In the genomic region with DNA sequence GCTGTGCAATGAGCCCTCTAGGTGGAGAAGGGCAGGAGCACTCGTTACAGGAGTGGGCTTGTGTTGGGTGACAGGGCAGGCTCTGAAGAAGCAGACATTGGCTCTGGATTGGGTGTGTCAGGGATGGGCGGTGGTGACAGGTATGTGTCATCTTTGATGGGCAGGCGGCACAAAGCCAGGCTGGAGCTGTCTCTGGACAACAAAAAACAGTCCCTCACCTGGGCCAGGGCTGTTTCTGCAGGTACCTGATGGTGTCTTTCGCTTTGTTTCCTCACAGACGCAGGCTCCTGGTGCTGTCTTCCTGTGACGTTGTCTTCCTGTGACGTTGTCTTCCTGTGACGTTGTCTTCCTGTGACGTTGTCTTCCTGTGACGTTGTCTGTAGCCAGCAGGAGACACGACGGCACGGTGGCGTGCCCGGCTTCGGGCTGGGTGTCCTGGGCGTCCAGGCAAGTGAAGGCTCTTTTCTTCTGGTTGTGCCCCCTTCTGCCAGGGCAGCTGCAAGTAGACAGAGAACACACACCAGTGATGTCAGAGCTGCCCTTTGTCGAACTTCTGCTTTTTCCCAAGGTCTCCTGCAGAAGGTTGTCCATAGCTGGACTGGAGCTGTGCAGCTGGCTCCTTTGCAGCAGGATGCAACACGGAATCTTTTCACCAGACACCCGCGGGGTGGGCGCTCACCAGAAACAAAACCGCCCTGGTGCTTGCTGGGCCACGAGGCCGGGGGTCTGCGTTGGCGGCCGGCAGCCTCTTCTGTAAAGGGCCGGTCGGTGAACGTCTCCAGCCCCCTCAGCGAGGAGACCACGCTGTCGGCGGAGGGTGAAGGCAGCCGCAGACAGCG, we compare ENCODE assay signal across 15 cellular contexts. TPM values are rescaled to one million over a fixed set of nuclear protein-coding genes. Genes with fewer than 3 reads are reported as not detected.
DNase-seq lines count a peak whose midpoint lies in the region; ATAC-seq and TF ChIP-seq lines count a peak whose summit lies in the region.
"Had no signal": no experiment of that assay in that cellular context is flagged by ENCODE, and none has a peak within 500 bp of the region (broad histone marks: within the 10 kb centered on the region; RNA-seq: fewer than 3 reads in every experiment).

No MANE protein-coding gene starts in this region.

- H3K4me1 Mint-ChIP-seq in activated CD4-positive, alpha-beta T cell treated with anti-CD3 and anti-CD28 coated beads, Interleukin-2, amount 10 ng/mL, durations not matched to agents 7 days and 5 days, result peaks cover 10% of the 10 kb centered on the region
- peaks cover 6% of the 10 kb centered on the region for H3K4me1 Mint-ChIP-seq in activated CD8-positive, alpha-beta T cell treated with anti-CD3 and anti-CD28 coated beads for 36 hours (ENCODE audit: low read depth)
- peaks cover 0 to 9% (median 8%) of the 10 kb centered on the region in 7 donors for H3K4me1 Mint-ChIP-seq in naive thymus-derived CD4-positive, alpha-beta T cell

- no peak for DNase-seq in activated CD4-positive, alpha-beta T cell treated with anti-CD3 and anti-CD28 coated beads, Interleukin-2, amount 10 ng/mL, durations not matched to agents 7 days and 5 days
- no peak for DNase-seq in activated CD4-positive, alpha-beta T cell treated with anti-CD3 and anti-CD28 coated beads for 4 hours
- DNase-seq in GM20000 (ENCODE audit: low spot score), result peak; percentile 26
- DNase-seq in activated CD8-positive, alpha-beta T cell treated with anti-CD3 and anti-CD28 coated beads for 36 hours, result no peak
- DNase-seq in naive thymus-derived CD4-positive, alpha-beta T cell, result peak in 4 of 9 donors; percentile 23 to 53 (median 30)
- DNase-seq: activated gamma-delta T cell treated with Interleukin-2 at 50 U/mL for 16 hours; NCI-H446; stimulated activated naive B cell treated with anti-CD40 and anti-IgM and Interleukin-4, amounts not matched to agents 10 μg/mL and 1 μg/mL and 100 μg/mL, for 72 hours had no signal

- peaks cover 0 to 4% of the 10 kb centered on the region in 2 donors for H3K4me1 ChIP-seq in naive thymus-derived CD4-positive, alpha-beta T cell (ENCODE audit: control insufficient read depth in 2 of 2, insufficient read depth in 2 of 2, low read length in 2 of 2)

- H3K9me3 Mint-ChIP-seq in activated CD4-positive, alpha-beta T cell treated with anti-CD3 and anti-CD28 coated beads, Interleukin-2, amount 10 ng/mL, durations not matched to agents 7 days and 5 days, result no peaks in the 10 kb centered on the region
- H3K9me3 Mint-ChIP-seq in activated CD8-positive, alpha-beta T cell treated with anti-CD3 and anti-CD28 coated beads for 36 hours, result no peaks in the 10 kb centered on the region
- H3K9me3 Mint-ChIP-seq in naive thymus-derived CD4-positive, alpha-beta T cell, result peaks cover 0 to 3% (median 0%) of the 10 kb centered on the region in 11 donors
- H3K9me3 Mint-ChIP-seq: stimulated activated naive B cell treated with anti-CD40 and anti-IgM and Interleukin-4, amounts not matched to agents 10 μg/mL and 1 μg/mL and 100 μg/mL, for 72 hours had no signal

- H3K27ac Mint-ChIP-seq in activated CD4-positive, alpha-beta T cell treated with anti-CD3 and anti-CD28 coated beads, Interleukin-2, amount 10 ng/mL, durations not matched to agents 7 days and 5 days, result peak overlapping the region; percentile 72
- H3K27ac Mint-ChIP-seq in activated CD8-positive, alpha-beta T cell treated with anti-CD3 and anti-CD28 coated beads for 36 hours, result no peak overlapping the region
- peak overlapping the region in 6 of 9 donors; percentile 14 to 74 (median 58) for H3K27ac Mint-ChIP-seq in naive thymus-derived CD4-positive, alpha-beta T cell
- H3K27ac Mint-ChIP-seq: stimulated activated naive B cell treated with anti-CD40 and anti-IgM and Interleukin-4, amounts not matched to agents 10 μg/mL and 1 μg/mL and 100 μg/mL, for 72 hours had no signal

- intact Hi-C loops in activated CD8-positive, alpha-beta T cell treated with anti-CD3 and anti-CD28 coated beads for 36 hours (cut with micrococcal nuclease), result no loop called here
- intact Hi-C loops in naive thymus-derived CD4-positive, alpha-beta T cell (cut with micrococcal nuclease), result no loop called here

- POLR2A ChIA-PET in activated CD4-positive, alpha-beta T cell treated with anti-CD3 and anti-CD28 coated beads, Interleukin-2, amount 10 ng/mL, durations not matched to agents 7 days and 5 days (lab: Charles Lee), result no interaction called here
- POLR2A ChIA-PET in activated CD8-positive, alpha-beta T cell treated with anti-CD3 and anti-CD28 coated beads for 36 hours (lab: Charles Lee), result no interaction called here
- POLR2A ChIA-PET in naive thymus-derived CD4-positive, alpha-beta T cell (lab: Charles Lee), result no interaction called here

- no peak for TF ChIP-seq CTCF in GM20000 (IDR thresholded peaks at IDR 0.05; ENCODE audit: extremely low read depth, missing control alignments)
- TF ChIP-seq CTCF in activated CD8-positive, alpha-beta T cell treated with anti-CD3 and anti-CD28 coated beads for 36 hours (IDR thresholded peaks at IDR 0.05), result no peak

- CTCF ChIA-PET in activated CD4-positive, alpha-beta T cell treated with anti-CD3 and anti-CD28 coated beads, Interleukin-2, amount 10 ng/mL, durations not matched to agents 7 days and 5 days (lab: Charles Lee), result interaction anchor here (0.9 kb wide), 2 partner anchors 9 to 22 kb away, joined by 3 to 4 read pairs; no protein-coding TSS in a partner anchor
- CTCF ChIA-PET in activated CD8-positive, alpha-beta T cell treated with anti-CD3 and anti-CD28 coated beads for 36 hours (lab: Charles Lee), result no interaction called here
- CTCF ChIA-PET in naive thymus-derived CD4-positive, alpha-beta T cell (lab: Charles Lee), result no interaction called here

- no peak overlapping the region for H3K4me3 ChIP-seq in naive thymus-derived CD4-positive, alpha-beta T cell (ENCODE audit: low read length)

- peaks cover 17% of the 10 kb centered on the region for H3K27me3 Mint-ChIP-seq in activated CD4-positive, alpha-beta T cell treated with anti-CD3 and anti-CD28 coated beads, Interleukin-2, amount 10 ng/mL, durations not matched to agents 7 days and 5 days
- H3K27me3 Mint-ChIP-seq in activated CD8-positive, alpha-beta T cell treated with anti-CD3 and anti-CD28 coated beads for 36 hours, result peaks cover 2% of the 10 kb centered on the region
- H3K27me3 Mint-ChIP-seq in naive thymus-derived CD4-positive, alpha-beta T cell, result peaks cover 0 to 29% (median 14%) of the 10 kb centered on the region in 5 donors

- peak; percentile 39 for ATAC-seq in activated CD8-positive, alpha-beta T cell treated with anti-CD3 and anti-CD28 coated beads for 36 hours
- ATAC-seq in naive thymus-derived CD4-positive, alpha-beta T cell, result peak; percentile 25
- no peak for ATAC-seq in HG03280 (IDR thresholded peaks at IDR 0.05; ENCODE audit: unreplicated experiment)
- ATAC-seq in GM18502 (IDR thresholded peaks at IDR 0.05; ENCODE audit: poor library complexity, unreplicated experiment), result no peak
- no peak for ATAC-seq in HG02870 (IDR thresholded peaks at IDR 0.05; ENCODE audit: unreplicated experiment)
- ATAC-seq: stimulated activated naive B cell treated with anti-CD40 and anti-IgM and Interleukin-4, amounts not matched to agents 10 μg/mL and 1 μg/mL and 100 μg/mL, for 72 hours had no signal

- no peaks in the 10 kb centered on the region for H3K36me3 ChIP-seq in naive thymus-derived CD4-positive, alpha-beta T cell (ENCODE audit: control insufficient read depth in 2 of 3, insufficient read depth in 3 of 3, low read length in 3 of 3)

- no peak overlapping the region for H3K27ac ChIP-seq in naive thymus-derived CD4-positive, alpha-beta T cell (ENCODE audit: low read depth, low read length)
- H3K27ac ChIP-seq: VCaP had no signal

- no peaks in the 10 kb centered on the region for H3K36me3 Mint-ChIP-seq in activated CD4-positive, alpha-beta T cell treated with anti-CD3 and anti-CD28 coated beads, Interleukin-2, amount 10 ng/mL, durations not matched to agents 7 days and 5 days (ENCODE audit: low read depth)
- H3K36me3 Mint-ChIP-seq in activated CD8-positive, alpha-beta T cell treated with anti-CD3 and anti-CD28 coated beads for 36 hours (ENCODE audit: low read depth), result no peaks in the 10 kb centered on the region
- peaks cover 0 to 5% (median 0%) of the 10 kb centered on the region in 5 donors for H3K36me3 Mint-ChIP-seq in naive thymus-derived CD4-positive, alpha-beta T cell
- H3K36me3 Mint-ChIP-seq: stimulated activated naive B cell treated with anti-CD40 and anti-IgM and Interleukin-4, amounts not matched to agents 10 μg/mL and 1 μg/mL and 100 μg/mL, for 72 hours had no signal

- no peak overlapping the region for H3K4me3 Mint-ChIP-seq in activated CD4-positive, alpha-beta T cell treated with anti-CD3 and anti-CD28 coated beads, Interleukin-2, amount 10 ng/mL, durations not matched to agents 7 days and 5 days
- no peak overlapping the region for H3K4me3 Mint-ChIP-seq in activated CD8-positive, alpha-beta T cell treated with anti-CD3 and anti-CD28 coated beads for 36 hours
- H3K4me3 Mint-ChIP-seq in naive thymus-derived CD4-positive, alpha-beta T cell, result peak overlapping the region in 4 of 10 donors; percentile 20 to 38 (median 23)
- H3K4me3 Mint-ChIP-seq: stimulated activated naive B cell treated with anti-CD40 and anti-IgM and Interleukin-4, amounts not matched to agents 10 μg/mL and 1 μg/mL and 100 μg/mL, for 72 hours had no signal

- H3K27me3 ChIP-seq in naive thymus-derived CD4-positive, alpha-beta T cell (ENCODE audit: control insufficient read depth in 2 of 2, insufficient read depth in 2 of 2, low read length in 2 of 2), result no peaks in the 10 kb centered on the region

- no peaks in the 10 kb centered on the region for H3K9me3 ChIP-seq in naive thymus-derived CD4-positive, alpha-beta T cell (ENCODE audit: control insufficient read depth in 2 of 3, low read length in 3 of 3)

RNA-seq across cellular contexts. Expression of a gene that starts 21.0 kb away (rescaled TPM):
- 1 to 10 TPM; 4.1 to 5.1 TPM for total RNA-seq in activated CD4-positive, alpha-beta T cell treated with anti-CD3 and anti-CD28 coated beads, Interleukin-2, amount 10 ng/mL, durations not matched to agents 7 days and 5 days
- total RNA-seq in activated CD8-positive, alpha-beta T cell treated with anti-CD3 and anti-CD28 coated beads for 36 hours, result 10 to 100 TPM; 14.4 to 14.6 TPM
- 10 to 100 TPM in 3 of 5 experiments, 1 to 10 TPM in 2; 7.1 to 19.0 (median 10.2) TPM for total RNA-seq in naive thymus-derived CD4-positive, alpha-beta T cell
- 1 to 10 TPM in 1 of 2 donors, under 1 TPM in 1; 0.20 to 1.0 TPM for polyA plus RNA-seq in naive thymus-derived CD4-positive, alpha-beta T cell
- total RNA-seq: G401 had no signal

RNA-seq across cellular contexts. Expression of a gene that starts 36.4 kb away (rescaled TPM):
- total RNA-seq in activated CD4-positive, alpha-beta T cell treated with anti-CD3 and anti-CD28 coated beads, Interleukin-2, amount 10 ng/mL, durations not matched to agents 7 days and 5 days, result not detected
- not detected for total RNA-seq in activated CD8-positive, alpha-beta T cell treated with anti-CD3 and anti-CD28 coated beads for 36 hours
- not detected for total RNA-seq in naive thymus-derived CD4-positive, alpha-beta T cell
- polyA plus RNA-seq in naive thymus-derived CD4-positive, alpha-beta T cell, result not detected
- total RNA-seq: G401, RPMI7951 had no signal
- polyA plus RNA-seq: AG04450 had no signal

RNA-seq across cellular contexts. Expression of a gene that starts 45.4 kb away (rescaled TPM):
- not detected for total RNA-seq in activated CD4-positive, alpha-beta T cell treated with anti-CD3 and anti-CD28 coated beads, Interleukin-2, amount 10 ng/mL, durations not matched to agents 7 days and 5 days
- total RNA-seq in activated CD8-positive, alpha-beta T cell treated with anti-CD3 and anti-CD28 coated beads for 36 hours, result not detected
- not detected for total RNA-seq in naive thymus-derived CD4-positive, alpha-beta T cell
- polyA plus RNA-seq in naive thymus-derived CD4-positive, alpha-beta T cell, result not detected
- total RNA-seq: G401, RPMI7951 had no signal
- polyA plus RNA-seq: AG04450 had no signal

RNA-seq across cellular contexts. Expression of a gene that starts 59.7 kb away (rescaled TPM):
- total RNA-seq in activated CD4-positive, alpha-beta T cell treated with anti-CD3 and anti-CD28 coated beads, Interleukin-2, amount 10 ng/mL, durations not matched to agents 7 days and 5 days, result 10 to 100 TPM; 40.5 to 58.6 TPM
- total RNA-seq in activated CD8-positive, alpha-beta T cell treated with anti-CD3 and anti-CD28 coated beads for 36 hours, result 10 to 100 TPM; 26.8 to 29.1 TPM
- 10 to 100 TPM; 54.1 to 74.8 (median 64.5) TPM for total RNA-seq in naive thymus-derived CD4-positive, alpha-beta T cell
- polyA plus RNA-seq in naive thymus-derived CD4-positive, alpha-beta T cell, result 10 to 100 TPM in 1 of 2 donors, 1 to 10 TPM in 1; 8.4 to 14.1 TPM

Comparison
In these comparisons a context has a peak if more than half of its experiments do, and no peak if none do; other contexts are left out.
1. ATAC-seq: peak in activated CD8-positive, alpha-beta T cell treated with anti-CD3 and anti-CD28 coated beads for 36 hours (single experiment) and naive thymus-derived CD4-positive, alpha-beta T cell (single experiment); none in HG03280 (single experiment), GM18502 (single experiment) and HG02870 (single experiment).